17 cellular contexts compared by ENCODE assay signal in genomic region chr9:131565369-131565768, GRCh38. TPM values are rescaled to one million over a fixed set of nuclear protein-coding genes. Genes with fewer than 3 reads are reported as not detected.
DNase-seq lines count a peak whose midpoint lies in the region; ATAC-seq and TF ChIP-seq lines count a peak whose summit lies in the region.
"Had no signal": no experiment of that assay in that cellular context is flagged by ENCODE, and none has a peak within 500 bp of the region (broad histone marks: within the 10 kb centered on the region; RNA-seq: fewer than 3 reads in every experiment).

No MANE protein-coding gene starts in this region.

- H3K27ac ChIP-seq in MM.1S (ENCODE audit: low read length): no peak overlapping the region
- H3K27ac ChIP-seq: GM23248 had no signal

- peak overlapping the region; percentile 79 for H3K27ac Mint-ChIP-seq in activated naive CD4-positive, alpha-beta T cell treated with anti-CD3 and anti-CD28 coated beads, Interleukin-2, amount 10 ng/mL, durations not matched to agents 7 days and 5 days
- no peak overlapping the region for H3K27ac Mint-ChIP-seq in activated T-helper 17 cell treated with anti-CD3 and anti-CD28 coated beads, Interleukin-2, amount 50 U/mL, for 72 hours

- H3K4me2 ChIP-seq in MM.1S (ENCODE audit: low read depth, low read length): no peak overlapping the region

- no peaks in the 10 kb centered on the region for H4K20me1 ChIP-seq in MM.1S (ENCODE audit: insufficient read depth, low read length)

- H3K4me1 ChIP-seq in MM.1S (ENCODE audit: low read length): no peaks in the 10 kb centered on the region

- ATAC-seq in activated T-helper 17 cell treated with anti-CD3 and anti-CD28 coated beads, Interleukin-2, amount 50 U/mL, for 72 hours (replicated peaks): peak; percentile 54
- ATAC-seq in GM18870 (IDR thresholded peaks at IDR 0.05; ENCODE audit: unreplicated experiment): no peak
- ATAC-seq: GM12878 had no signal

- H3K79me2 ChIP-seq in MM.1S (ENCODE audit: low read length): no peaks in the 10 kb centered on the region

- no peaks in the 10 kb centered on the region for H3K9me3 ChIP-seq in MM.1S (replicated peaks; ENCODE audit: insufficient read depth, low read length)

- no peak for TF ChIP-seq CTCF in MM.1S (IDR thresholded peaks at IDR 0.05; ENCODE audit: low read length)

- no peaks in the 10 kb centered on the region for H3K9me2 ChIP-seq in MM.1S (replicated peaks; ENCODE audit: insufficient read depth, low read length)

- H2AFZ ChIP-seq in MM.1S (ENCODE audit: low read length): no peak overlapping the region
- H2AFZ ChIP-seq: GM23248 had no signal

- CTCF ChIA-PET in activated naive CD4-positive, alpha-beta T cell treated with anti-CD3 and anti-CD28 coated beads, Interleukin-2, amount 10 ng/mL, durations not matched to agents 7 days and 5 days (lab: Charles Lee): no interaction called here

- H3K9ac ChIP-seq in MM.1S (ENCODE audit: low read length): no peak overlapping the region
- H3K9ac ChIP-seq: GM23248 had no signal

- H3K36me3 Mint-ChIP-seq in activated naive CD4-positive, alpha-beta T cell treated with anti-CD3 and anti-CD28 coated beads, Interleukin-2, amount 10 ng/mL, durations not matched to agents 7 days and 5 days: peaks cover 15% of the 10 kb centered on the region
- peaks cover 22% of the 10 kb centered on the region for H3K36me3 Mint-ChIP-seq in activated T-helper 17 cell treated with anti-CD3 and anti-CD28 coated beads, Interleukin-2, amount 50 U/mL, for 72 hours (ENCODE audit: low read depth)

- H3K36me3 ChIP-seq in MM.1S (replicated peaks; ENCODE audit: insufficient read depth, low read length): no peaks in the 10 kb centered on the region; the same call in 1 of the 2 replicates

- H3F3A ChIP-seq in MM.1S (ENCODE audit: insufficient read depth, low read length): no peaks in the 10 kb centered on the region

- peaks cover 11% of the 10 kb centered on the region for H3K4me1 Mint-ChIP-seq in activated naive CD4-positive, alpha-beta T cell treated with anti-CD3 and anti-CD28 coated beads, Interleukin-2, amount 10 ng/mL, durations not matched to agents 7 days and 5 days
- H3K4me1 Mint-ChIP-seq in activated T-helper 17 cell treated with anti-CD3 and anti-CD28 coated beads, Interleukin-2, amount 50 U/mL, for 72 hours: peaks cover 4% of the 10 kb centered on the region

- H3K4me3 Mint-ChIP-seq in activated naive CD4-positive, alpha-beta T cell treated with anti-CD3 and anti-CD28 coated beads, Interleukin-2, amount 10 ng/mL, durations not matched to agents 7 days and 5 days: no peak overlapping the region
- no peak overlapping the region for H3K4me3 Mint-ChIP-seq in activated T-helper 17 cell treated with anti-CD3 and anti-CD28 coated beads, Interleukin-2, amount 50 U/mL, for 72 hours

- H3K27me3 Mint-ChIP-seq in activated naive CD4-positive, alpha-beta T cell treated with anti-CD3 and anti-CD28 coated beads, Interleukin-2, amount 10 ng/mL, durations not matched to agents 7 days and 5 days: peaks cover 3% of the 10 kb centered on the region
- H3K27me3 Mint-ChIP-seq in activated T-helper 17 cell treated with anti-CD3 and anti-CD28 coated beads, Interleukin-2, amount 50 U/mL, for 72 hours: no peaks in the 10 kb centered on the region
- H3K27me3 Mint-ChIP-seq: CD4-positive, alpha-beta memory T cell had no signal

- H3K4me3 ChIP-seq in MM.1S (ENCODE audit: low read length): no peak overlapping the region
- H3K4me3 ChIP-seq: GM12878, GM23248 had no signal

- no peaks in the 10 kb centered on the region for H3K27me3 ChIP-seq in MM.1S (replicated peaks; ENCODE audit: insufficient read depth, low read length)

- no peak for DNase-seq in activated naive CD4-positive, alpha-beta T cell treated with anti-CD3 and anti-CD28 coated beads, Interleukin-2, amount 10 ng/mL, durations not matched to agents 7 days and 5 days
- no peak for DNase-seq in activated naive CD4-positive, alpha-beta T cell treated with Interleukin-2 at 50 U/mL for 16 hours
- DNase-seq in MM.1S: peak; percentile 19
- no peak for DNase-seq in effector CD4-positive, alpha-beta T cell
- DNase-seq: C1 segment of cervical spinal cord; Caco-2; CD4-positive, alpha-beta memory T cell; DMS153; DND-41; GM23248; H7; HCEC 1CT had no signal

- peaks cover 5% of the 10 kb centered on the region for H3K9me3 Mint-ChIP-seq in activated naive CD4-positive, alpha-beta T cell treated with anti-CD3 and anti-CD28 coated beads, Interleukin-2, amount 10 ng/mL, durations not matched to agents 7 days and 5 days
- H3K9me3 Mint-ChIP-seq in activated T-helper 17 cell treated with anti-CD3 and anti-CD28 coated beads, Interleukin-2, amount 50 U/mL, for 72 hours: no peaks in the 10 kb centered on the region

RNA-seq across cellular contexts. Expression of gene PRRT1B, which starts 20.0 kb away (rescaled TPM):
- not detected for total RNA-seq in activated T-helper 17 cell treated with anti-CD3 and anti-CD28 coated beads, Interleukin-2, amount 50 U/mL, for 72 hours
- total RNA-seq: A172; A673; CD4-positive, alpha-beta memory T cell; GM12878; GM23248 had no signal

RNA-seq across cellular contexts. Expression of gene UCK1, which starts 34.3 kb away (rescaled TPM):
- 10 to 100 TPM; 22.1 to 23.7 TPM for total RNA-seq in activated T-helper 17 cell treated with anti-CD3 and anti-CD28 coated beads, Interleukin-2, amount 50 U/mL, for 72 hours
